11 cellular contexts compared by ENCODE assay signal in the genomic region with DNA sequence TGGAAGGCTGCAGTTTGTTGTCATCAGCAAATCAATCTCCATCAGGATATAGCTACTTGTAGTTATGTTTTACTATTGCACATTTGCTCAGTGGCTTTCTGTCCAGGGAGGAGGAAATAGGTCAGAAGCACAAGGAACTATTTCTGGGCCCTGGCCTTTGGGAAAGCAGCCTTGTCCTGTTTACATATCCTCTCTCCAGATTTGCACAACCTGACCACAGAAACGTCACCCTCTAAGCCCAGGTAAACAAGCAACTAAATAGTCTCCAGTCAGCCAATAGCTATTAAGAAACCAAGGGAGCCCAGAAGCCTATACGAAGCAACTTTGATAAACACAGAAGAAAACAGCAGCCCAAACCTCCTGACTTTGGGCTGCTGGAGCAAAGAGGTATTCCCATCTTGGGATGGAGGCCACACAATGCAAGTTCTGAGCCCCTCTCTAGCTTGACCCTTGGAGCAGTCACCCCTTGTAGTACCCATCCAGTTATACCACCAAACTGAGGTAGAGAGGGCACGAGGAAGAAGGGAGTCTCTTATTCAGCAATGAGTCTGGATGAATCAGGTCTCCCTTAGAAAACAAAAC. TPM values are rescaled to one million over a fixed set of nuclear protein-coding genes. Genes with fewer than 3 reads are reported as not detected.
A peak's percentile ranks its signal among the peaks of the same experiment; 100 is the strongest.
DNase-seq lines count a peak whose midpoint lies in the region; FAIRE-seq and TF ChIP-seq lines count a peak whose summit lies in the region.
"Had no signal": no experiment of that assay in that cellular context is flagged by ENCODE, and none has a peak within 500 bp of the region (broad histone marks: within the 10 kb centered on the region; RNA-seq: fewer than 3 reads in every experiment).

No MANE protein-coding gene starts in this region.

- no peak overlapping the region for H3K27ac ChIP-seq in mesenchymal stem cell (ENCODE audit: low read length, poor library complexity, severe bottlenecking)
- peak overlapping the region; percentile 87 to 99 for H3K27ac ChIP-seq in tibial artery
- H3K27ac ChIP-seq in kidney (ENCODE audit: low read depth in 2 of 2, low read length in 2 of 2) = no peak overlapping the region

- H3K4me2 ChIP-seq in mesenchymal stem cell (ENCODE audit: low read length, poor library complexity, severe bottlenecking) = no peak overlapping the region

- no peak overlapping the region for H3K4ac ChIP-seq in mesenchymal stem cell (ENCODE audit: low read depth in 1 of 2, low read length in 2 of 2)

- 62% methylated on average over 3 of the region's 3 CpGs for WGBS in mesenchymal stem cell

- peaks cover 10% of the 10 kb centered on the region for H3K36me3 Mint-ChIP-seq in activated naive CD4-positive, alpha-beta T cell treated with anti-CD3 and anti-CD28 coated beads, Interleukin-2, amount 10 ng/mL, durations not matched to agents 7 days and 5 days

- peaks cover 8% of the 10 kb centered on the region for H3K4me1 ChIP-seq in mesenchymal stem cell (ENCODE audit: control insufficient read depth, insufficient read depth, low read depth, low read length)
- peaks cover 0 to 52% (median 41%) of the 10 kb centered on the region in 4 donors for H3K4me1 ChIP-seq in tibial artery
- peaks cover 11 to 18% of the 10 kb centered on the region in 2 donors for H3K4me1 ChIP-seq in kidney (ENCODE audit: control insufficient read depth in 1 of 2, insufficient read depth in 1 of 2, low read depth in 1 of 2, low read length in 2 of 2)

- peak overlapping the region; percentile 78 for H2BK120ac ChIP-seq in mesenchymal stem cell (ENCODE audit: low read depth, low read length)

- H2BK15ac ChIP-seq in mesenchymal stem cell (ENCODE audit: low read depth, poor library complexity, severe bottlenecking) = no peak overlapping the region

- H3K23ac ChIP-seq in mesenchymal stem cell (ENCODE audit: low read length in 2 of 2) = peak overlapping the region in 1 of 2 experiments; percentile 17

- H4K8ac ChIP-seq in mesenchymal stem cell (ENCODE audit: low read length) = no peak overlapping the region

- H3K36me3 ChIP-seq in mesenchymal stem cell (ENCODE audit: control insufficient read depth in 1 of 2, insufficient read depth in 2 of 2, low read depth in 1 of 2, low read length in 2 of 2) (peaks cover 0 to 11% of the 10 kb centered on the region in 2 experiments), tibial artery (no peaks in the 10 kb centered on the region), kidney (ENCODE audit: control insufficient read depth in 1 of 2, insufficient read depth in 2 of 2, low read length in 2 of 2) (no peaks in the 10 kb centered on the region)

- no peak overlapping the region for H3K27ac Mint-ChIP-seq in activated naive CD4-positive, alpha-beta T cell treated with anti-CD3 and anti-CD28 coated beads, Interleukin-2, amount 10 ng/mL, durations not matched to agents 7 days and 5 days
- H3K27ac Mint-ChIP-seq: endodermal cell had no signal

- H2BK5ac ChIP-seq in mesenchymal stem cell (ENCODE audit: low read depth, low read length, poor library complexity, severe bottlenecking) = no peak overlapping the region

- H3K18ac ChIP-seq in mesenchymal stem cell (ENCODE audit: low read depth in 1 of 2, low read length in 2 of 2) = no peak overlapping the region

- H3K27me3 Mint-ChIP-seq in activated naive CD4-positive, alpha-beta T cell treated with anti-CD3 and anti-CD28 coated beads, Interleukin-2, amount 10 ng/mL, durations not matched to agents 7 days and 5 days = peaks cover 14% of the 10 kb centered on the region

- no peaks in the 10 kb centered on the region for H3K9me3 Mint-ChIP-seq in activated naive CD4-positive, alpha-beta T cell treated with anti-CD3 and anti-CD28 coated beads, Interleukin-2, amount 10 ng/mL, durations not matched to agents 7 days and 5 days
- H3K9me3 Mint-ChIP-seq: activated CD4-positive, alpha-beta T cell treated with anti-CD3 and anti-CD28 coated beads, Interleukin-2, amount 10 ng/mL, durations not matched to agents 24 days and 14 days; endodermal cell had no signal

- H2AK5ac ChIP-seq in mesenchymal stem cell (ENCODE audit: low read length, severe bottlenecking) = no peak overlapping the region

- peak overlapping the region; percentile 17 for H3K4me3 Mint-ChIP-seq in activated naive CD4-positive, alpha-beta T cell treated with anti-CD3 and anti-CD28 coated beads, Interleukin-2, amount 10 ng/mL, durations not matched to agents 7 days and 5 days
- H3K4me3 Mint-ChIP-seq: endodermal cell had no signal

- no peak for DNase-seq in activated naive CD4-positive, alpha-beta T cell treated with anti-CD3 and anti-CD28 coated beads, Interleukin-2, amount 10 ng/mL, durations not matched to agents 7 days and 5 days
- no peak for DNase-seq in activated naive CD4-positive, alpha-beta T cell treated with Interleukin-2 at 50 U/mL for 16 hours
- DNase-seq in T47D (ENCODE audit: low read depth in 1 of 2, low spot score in 1 of 2) = peak; percentile 78 to 97
- peak; percentile 95 for DNase-seq in mesenchymal stem cell
- no peak for DNase-seq in tibial artery
- no peak for DNase-seq in GM03348 (ENCODE audit: low spot score)
- no peak for DNase-seq in NCI-H1092 (lab: John Stamatoyannopoulos, UW)
- no peak for DNase-seq in kidney
- DNase-seq: activated CD4-positive, alpha-beta T cell treated with anti-CD3 and anti-CD28 coated beads, Interleukin-2, amount 10 ng/mL, durations not matched to agents 24 days and 14 days; endodermal cell had no signal

- peaks cover 31% of the 10 kb centered on the region for H3K4me1 Mint-ChIP-seq in activated naive CD4-positive, alpha-beta T cell treated with anti-CD3 and anti-CD28 coated beads, Interleukin-2, amount 10 ng/mL, durations not matched to agents 7 days and 5 days

- peaks cover 8% of the 10 kb centered on the region for H3K79me1 ChIP-seq in mesenchymal stem cell (replicated peaks; ENCODE audit: low read length, poor library complexity, severe bottlenecking)

- CTCF ChIA-PET in activated naive CD4-positive, alpha-beta T cell treated with anti-CD3 and anti-CD28 coated beads, Interleukin-2, amount 10 ng/mL, durations not matched to agents 7 days and 5 days (lab: Charles Lee) = interaction anchor here (2.9 kb wide), 1 partner anchor 22 kb away, joined by 15 read pairs; no protein-coding TSS in a partner anchor

- in situ Hi-C loops in T47D (cut with HindIII; ENCODE audit: low pct_unique_long_range_greater_than_20kb, low sequenced_read_pairs) = no loop called here

- intact Hi-C loops in tibial artery (cut with DNase I; ENCODE audit: low total_unique reads) (no loop called here), kidney (cut with DNase I) (no loop called here)

- H3K27me3 ChIP-seq in mesenchymal stem cell (ENCODE audit: control insufficient read depth in 1 of 2, insufficient read depth in 1 of 2, low read length in 2 of 2) = no peaks in the 10 kb centered on the region
- no peaks in the 10 kb centered on the region for H3K27me3 ChIP-seq in tibial artery

- H2AFZ ChIP-seq in mesenchymal stem cell (ENCODE audit: low read depth, low read length) = no peak overlapping the region

- H2BK12ac ChIP-seq in mesenchymal stem cell (ENCODE audit: low read length in 2 of 2) = peak overlapping the region in 1 of 2 experiments; percentile 42

- H3K9ac ChIP-seq in mesenchymal stem cell (ENCODE audit: low read length) = peak overlapping the region; percentile 99
- no peak overlapping the region for H3K9ac ChIP-seq in kidney (ENCODE audit: low read length in 2 of 2)

- H4K91ac ChIP-seq in mesenchymal stem cell (ENCODE audit: low read length) = no peak overlapping the region

- no peak overlapping the region for H3K14ac ChIP-seq in mesenchymal stem cell (ENCODE audit: low read length in 2 of 2)

- no peaks in the 10 kb centered on the region for H3K9me3 ChIP-seq in mesenchymal stem cell (ENCODE audit: control insufficient read depth, low read length)
- no peaks in the 10 kb centered on the region for H3K9me3 ChIP-seq in tibial artery
- no peaks in the 10 kb centered on the region for H3K9me3 ChIP-seq in kidney (ENCODE audit: control insufficient read depth in 1 of 2, low read length in 2 of 2)

- TF ChIP-seq CTCF in tibial artery (IDR thresholded peaks at IDR 0.05) (no peak), kidney (IDR thresholded peaks at IDR 0.05; ENCODE audit: borderline replicate concordance, extremely low read depth, insufficient read depth) (no peak)

- FAIRE-seq in kidney (lab: Jason Lieb, UNC) = no peak
- FAIRE-seq: G401.6 had no signal

- H3K4me3 ChIP-seq in mesenchymal stem cell (ENCODE audit: insufficient read depth in 1 of 2, low read depth in 1 of 2, low read length in 2 of 2) (no peak overlapping the region), tibial artery (no peak overlapping the region), kidney (ENCODE audit: low read length in 2 of 2) (no peak overlapping the region)

RNA-seq across cellular contexts. Expression of a gene that starts 2.3 kb away (rescaled TPM):
- polyA plus RNA-seq in mesenchymal stem cell (2013, experiment 1 of 2) = 28.3 TPM
- 28.2 TPM for polyA plus RNA-seq in mesenchymal stem cell (2013, experiment 2 of 2)
- 47.6 TPM for total RNA-seq in kidney
- polyA plus RNA-seq in kidney (ENCODE audit: insufficient read depth, low read depth, low replicate concordance) = 9.8 TPM

RNA-seq across cellular contexts. Expression of a gene that starts 45.7 kb away (rescaled TPM):
- 23.5 TPM for polyA plus RNA-seq in mesenchymal stem cell (2013, experiment 1 of 2)
- polyA plus RNA-seq in mesenchymal stem cell (2013, experiment 2 of 2) = 23.2 TPM
- 36.6 TPM for total RNA-seq in kidney
- polyA plus RNA-seq in kidney (ENCODE audit: insufficient read depth, low read depth, low replicate concordance) = 30.8 TPM

Comparison
In these comparisons a context has a peak if more than half of its experiments do, and no peak if none do; other contexts are left out.
1. DNase-seq: peak in T47D (2 of 2) and mesenchymal stem cell (single experiment); none in activated naive CD4-positive, alpha-beta T cell treated with anti-CD3 and anti-CD28 coated beads, Interleukin-2, amount 10 ng/mL, durations not matched to agents 7 days and 5 days (single experiment), activated naive CD4-positive, alpha-beta T cell treated with Interleukin-2 at 50 U/mL for 16 hours (single experiment), tibial artery (0 of 2), GM03348 (single experiment), NCI-H1092 (single experiment) and kidney (single experiment).
2. H3K27ac ChIP-seq: peak in tibial artery (2 of 2); none in mesenchymal stem cell (single experiment) and kidney (0 of 2).